8 cellular contexts compared by ENCODE assay signal in the genomic region with DNA sequence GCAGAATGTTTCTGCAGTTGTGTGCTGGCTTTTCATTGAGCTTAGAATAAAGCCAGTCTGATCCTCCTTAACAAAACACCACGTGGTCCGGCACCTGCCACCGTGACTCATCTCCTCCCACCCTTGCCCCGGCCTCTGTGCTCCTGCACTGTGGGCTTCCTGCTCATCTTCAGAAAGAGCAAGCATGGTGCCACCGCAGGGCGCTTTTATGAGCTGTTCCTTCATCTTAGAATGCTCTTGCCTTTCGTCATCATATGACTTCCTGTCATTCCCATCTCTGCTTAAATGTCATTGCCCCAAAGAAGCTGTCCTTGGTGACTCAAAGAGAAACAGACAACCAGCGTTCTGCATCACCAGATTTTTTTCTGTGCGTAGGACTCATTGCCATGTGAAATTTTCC.
DNase-seq lines count a peak whose midpoint lies in the region; ATAC-seq and TF ChIP-seq lines count a peak whose summit lies in the region.

No MANE protein-coding gene starts in this region.

- no peaks in the 10 kb centered on the region for H3K36me3 Mint-ChIP-seq in WTC11
- no peaks in the 10 kb centered on the region for H3K36me3 Mint-ChIP-seq in central memory CD8-positive, alpha-beta T cell (ENCODE audit: insufficient read depth)

- ATAC-seq in HG03064 (IDR thresholded peaks at IDR 0.05; ENCODE audit: low read depth, unreplicated experiment), result peak; percentile 59
- peak; percentile 58 for ATAC-seq in WTC11
- peak; percentile 98 for ATAC-seq in central memory CD8-positive, alpha-beta T cell (replicated peaks; ENCODE audit: extremely low read depth, poor library complexity, severe bottlenecking)
- ATAC-seq in GM19397 (IDR thresholded peaks at IDR 0.05; ENCODE audit: unreplicated experiment), result no peak
- ATAC-seq in HG03095 (IDR thresholded peaks at IDR 0.05; ENCODE audit: unreplicated experiment), result no peak

- no peaks in the 10 kb centered on the region for H3K9me3 ChIP-seq in breast epithelium

- no peaks in the 10 kb centered on the region for H3K4me1 ChIP-seq in breast epithelium

- H3K27me3 Mint-ChIP-seq in WTC11 (ENCODE audit: low read depth), result no peaks in the 10 kb centered on the region
- no peaks in the 10 kb centered on the region for H3K27me3 Mint-ChIP-seq in central memory CD8-positive, alpha-beta T cell

- H3K27ac Mint-ChIP-seq in WTC11, result no peak overlapping the region
- H3K27ac Mint-ChIP-seq in central memory CD8-positive, alpha-beta T cell (ENCODE audit: low read depth), result peak overlapping the region; percentile 52

- H3K36me3 ChIP-seq in breast epithelium, result no peaks in the 10 kb centered on the region

- peak; percentile 76 for DNase-seq in COLO829 (ENCODE audit: low spot score)
- no peak for DNase-seq in WTC11 (ENCODE audit: low spot score)
- peak in 1 of 2 donors; percentile 32 for DNase-seq in central memory CD8-positive, alpha-beta T cell (ENCODE audit: low spot score in 2 of 2)
- peak; percentile 58 for DNase-seq in stimulated activated CD8-positive, alpha-beta memory T cell treated with anti-CD3 and anti-CD28 coated beads, Interleukin-12 subunit alpha, Interleukin-12 subunit beta, amount 100 ng/mL, for 1 hour (ENCODE audit: low read depth)
- no peak for DNase-seq in breast epithelium (ENCODE audit: low spot score in 2 of 2)

- no peak overlapping the region for H3K4me3 ChIP-seq in breast epithelium

- no peak overlapping the region for H3K27ac ChIP-seq in breast epithelium

- TF ChIP-seq CTCF in WTC11 (IDR thresholded peaks at IDR 0.05) (no peak), breast epithelium (IDR thresholded peaks at IDR 0.05) (no peak)

- no peak overlapping the region for H3K4me3 Mint-ChIP-seq in WTC11
- H3K4me3 Mint-ChIP-seq in central memory CD8-positive, alpha-beta T cell, result no peak overlapping the region

- H3K27me3 ChIP-seq in breast epithelium, result no peaks in the 10 kb centered on the region

- H3K4me1 Mint-ChIP-seq in WTC11, result peaks cover 23% of the 10 kb centered on the region
- H3K4me1 Mint-ChIP-seq in central memory CD8-positive, alpha-beta T cell, result peaks cover 13% of the 10 kb centered on the region

- H3K9me3 Mint-ChIP-seq in WTC11, result no peaks in the 10 kb centered on the region
- H3K9me3 Mint-ChIP-seq in central memory CD8-positive, alpha-beta T cell, result no peaks in the 10 kb centered on the region

- POLR2A ChIA-PET in WTC11 (lab: Charles Lee), result no interaction called here

- TF ChIP-seq POLR2A in breast epithelium (IDR thresholded peaks at IDR 0.05), result no peak

- CTCF ChIA-PET in WTC11 (lab: Charles Lee), result interaction anchor here (0.6 to 5.2 kb wide), 7 partner anchors 30 to 862 kb away, joined by 3 to 64 read pairs (median 4); a partner anchor contains a TSS

- intact Hi-C loops in breast epithelium (cut with DNase I; ENCODE audit: low total_unique reads), result no loop called here

TF ChIP-seq in WTC11, 78 proteins besides CTCF, POLR2A, EP300 and RAD21:
- TF ChIP-seq, protein P1, sequence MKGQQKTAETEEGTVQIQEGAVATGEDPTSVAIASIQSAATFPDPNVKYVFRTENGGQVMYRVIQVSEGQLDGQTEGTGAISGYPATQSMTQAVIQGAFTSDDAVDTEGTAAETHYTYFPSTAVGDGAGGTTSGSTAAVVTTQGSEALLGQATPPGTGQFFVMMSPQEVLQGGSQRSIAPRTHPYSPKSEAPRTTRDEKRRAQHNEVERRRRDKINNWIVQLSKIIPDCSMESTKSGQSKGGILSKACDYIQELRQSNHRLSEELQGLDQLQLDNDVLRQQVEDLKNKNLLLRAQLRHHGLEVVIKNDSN (CRISPR knock-in tag; IDR thresholded peaks at IDR 0.05), result peak; percentile 40; the same call in 1 of the 2 replicates
- TF ChIP-seq MXD4 (CRISPR knock-in tag; IDR thresholded peaks at IDR 0.05; ENCODE audit: borderline replicate concordance), result no peak
- TF ChIP-seq, protein P2, sequence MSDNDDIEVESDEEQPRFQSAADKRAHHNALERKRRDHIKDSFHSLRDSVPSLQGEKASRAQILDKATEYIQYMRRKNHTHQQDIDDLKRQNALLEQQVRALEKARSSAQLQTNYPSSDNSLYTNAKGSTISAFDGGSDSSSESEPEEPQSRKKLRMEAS (CRISPR knock-in tag; IDR thresholded peaks at IDR 0.05), result no peak
- no peak for TF ChIP-seq TP53 (CRISPR knock-in tag; IDR thresholded peaks at IDR 0.05)
- no peak for TF ChIP-seq CREB1 (CRISPR knock-in tag; IDR thresholded peaks at IDR 0.05)

Comparison
In these comparisons a context has a peak if more than half of its experiments do, and no peak if none do; other contexts are left out.
1. DNase-seq: peak in COLO829 (single experiment) and stimulated activated CD8-positive, alpha-beta memory T cell treated with anti-CD3 and anti-CD28 coated beads, Interleukin-12 subunit alpha, Interleukin-12 subunit beta, amount 100 ng/mL, for 1 hour (single experiment); none in WTC11 (single experiment) and breast epithelium (0 of 2).
2. ATAC-seq: peak in HG03064 (single experiment), WTC11 (single experiment) and central memory CD8-positive, alpha-beta T cell (single experiment); none in GM19397 (single experiment) and HG03095 (single experiment).